Comparison of ENCODE assay signal across 1 cellular context in genomic region chr2:28393115-28393836, GRCh38.
TF ChIP-seq lines count a peak whose summit lies in the region.

No MANE protein-coding gene starts in this region.

TF ChIP-seq in HepG2, 621 proteins besides CTCF, POLR2A, EP300 and RAD21 (continued from another document and continues in another):
- TF ChIP-seq FOXA3 (CRISPR knock-in tag; IDR thresholded peaks at IDR 0.05) (no peak), SNAPC2 (CRISPR knock-in tag; IDR thresholded peaks at IDR 0.05) (no peak), HNRNPH1 (optimal IDR thresholded peaks at IDR 0.05; ENCODE audit: low read depth, low read length) (no peak), SIX4 (CRISPR knock-in tag; IDR thresholded peaks at IDR 0.05) (no peak), ZNF230 (CRISPR knock-in tag; IDR thresholded peaks at IDR 0.05) (no peak), ATRX (CRISPR knock-in tag; IDR thresholded peaks at IDR 0.05; ENCODE audit: borderline replicate concordance) (no peak), CSRNP1 (CRISPR knock-in tag; IDR thresholded peaks at IDR 0.05) (no peak), PAX8 (CRISPR knock-in tag; IDR thresholded peaks at IDR 0.05; ENCODE audit: borderline replicate concordance) (0 out of 2 replicates have a peak, but pooled peaks have one; percentile 24), ZFP90 (CRISPR knock-in tag; IDR thresholded peaks at IDR 0.05; ENCODE audit: borderline replicate concordance) (0 out of 2 replicates have a peak, but pooled peaks have one; percentile 21), ZBTB46 (CRISPR knock-in tag; IDR thresholded peaks at IDR 0.05; ENCODE audit: borderline replicate concordance) (no peak), JUND (CRISPR knock-in tag; IDR thresholded peaks at IDR 0.05) (no peak), E2F2 (CRISPR knock-in tag; IDR thresholded peaks at IDR 0.05; ENCODE audit: borderline replicate concordance) (no peak), NR2F2 (IDR thresholded peaks at IDR 0.05; ENCODE audit: borderline replicate concordance, low read depth) (no peak), STAT5B (CRISPR knock-in tag; IDR thresholded peaks at IDR 0.05) (no peak), ATF6 (CRISPR knock-in tag; conservative IDR thresholded peaks at IDR 0.05) (no peak), ZFP37 (CRISPR knock-in tag; IDR thresholded peaks at IDR 0.05; ENCODE audit: borderline replicate concordance) (no peak), AKNA (CRISPR knock-in tag; IDR thresholded peaks at IDR 0.05; ENCODE audit: borderline replicate concordance) (no peak), ZNF124 (CRISPR knock-in tag; IDR thresholded peaks at IDR 0.05) (no peak), SUZ12 (IDR thresholded peaks at IDR 0.05; ENCODE audit: low read depth, low read length) (no peak), SRSF9 (IDR thresholded peaks at IDR 0.05; ENCODE audit: borderline replicate concordance, insufficient read depth, low read depth, low read length, poor library complexity, severe bottlenecking) (no peak), CEBPB (IDR thresholded peaks at IDR 0.05; ENCODE audit: borderline replicate concordance, low read depth, low read length) (no peak), ZNF879 (CRISPR knock-in tag; IDR thresholded peaks at IDR 0.05) (no peak), ZBTB2 (CRISPR knock-in tag; IDR thresholded peaks at IDR 0.05; ENCODE audit: low read depth) (no peak), ZBTB43 (CRISPR knock-in tag; conservative IDR thresholded peaks at IDR 0.05) (no peak), U2AF1 (optimal IDR thresholded peaks at IDR 0.05; ENCODE audit: low read depth, low read length) (no peak), RFX3 (CRISPR knock-in tag; IDR thresholded peaks at IDR 0.05) (no peak), ZNF576 (CRISPR knock-in tag; IDR thresholded peaks at IDR 0.05) (no peak), MAFK (conservative IDR thresholded peaks at IDR 0.05 in 1 of 2, IDR thresholded peaks at IDR 0.05 in 1 of 2; ENCODE audit: low read length in 2 of 2) (no peak), TFDP1 (CRISPR knock-in tag; IDR thresholded peaks at IDR 0.05; ENCODE audit: borderline replicate concordance) (peak; percentile 16; the same call in 1 of the 2 replicates), NFRKB (IDR thresholded peaks at IDR 0.05) (no peak), TAF1 (CRISPR knock-in tag; IDR thresholded peaks at IDR 0.05) (no peak), ZNF275 (CRISPR knock-in tag; IDR thresholded peaks at IDR 0.05; ENCODE audit: borderline replicate concordance) (no peak), ZNF598 (CRISPR knock-in tag; IDR thresholded peaks at IDR 0.05; ENCODE audit: borderline replicate concordance) (no peak), SNAI1 (CRISPR knock-in tag; IDR thresholded peaks at IDR 0.05; ENCODE audit: borderline replicate concordance) (no peak), ZNF3 (CRISPR knock-in tag; IDR thresholded peaks at IDR 0.05) (no peak), RORA (CRISPR knock-in tag; IDR thresholded peaks at IDR 0.05) (no peak), PRDM10 (CRISPR knock-in tag; IDR thresholded peaks at IDR 0.05; ENCODE audit: low read depth) (no peak), LBX2 (CRISPR knock-in tag; IDR thresholded peaks at IDR 0.05; ENCODE audit: borderline replicate concordance) (no peak)
